Comparison of ENCODE assay signal across 8 cellular contexts in the genomic region with DNA sequence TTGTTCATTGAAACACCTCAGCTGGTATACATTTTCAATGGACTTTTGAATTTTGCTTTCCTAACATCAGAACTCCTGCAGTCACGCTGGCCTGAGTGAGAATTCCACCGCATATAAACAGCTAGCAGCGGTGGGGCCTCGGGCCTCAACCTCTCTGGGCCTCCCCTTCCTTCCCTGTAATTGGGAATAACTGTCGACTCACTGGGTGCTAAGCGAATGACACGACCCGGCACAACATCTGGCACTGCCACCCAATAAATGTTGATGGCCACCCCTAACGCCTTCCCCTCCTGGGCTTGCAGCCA. TPM values are rescaled to one million over a fixed set of nuclear protein-coding genes. Genes with fewer than 3 reads are reported as not detected.
DNase-seq lines count a peak whose midpoint lies in the region; FAIRE-seq and TF ChIP-seq lines count a peak whose summit lies in the region.

No MANE protein-coding gene starts in this region.

- no peaks in the 10 kb centered on the region for H4K20me1 ChIP-seq in astrocyte (ENCODE audit: insufficient read depth, low read length)

- peaks cover 28% of the 10 kb centered on the region for H3K79me2 ChIP-seq in astrocyte (ENCODE audit: insufficient read depth, low read length)

- no peaks in the 10 kb centered on the region for H3K9me3 Mint-ChIP-seq in activated CD4-positive, alpha-beta T cell treated with anti-CD3 and anti-CD28 coated beads, Interleukin-2, amount 10 ng/mL, durations not matched to agents 24 days and 14 days
- H3K9me3 Mint-ChIP-seq in astrocyte (ENCODE audit: unreplicated experiment) = no peaks in the 10 kb centered on the region

- no peaks in the 10 kb centered on the region for H3K27me3 Mint-ChIP-seq in activated CD4-positive, alpha-beta T cell treated with anti-CD3 and anti-CD28 coated beads, Interleukin-2, amount 10 ng/mL, durations not matched to agents 24 days and 14 days
- no peaks in the 10 kb centered on the region for H3K27me3 Mint-ChIP-seq in astrocyte (ENCODE audit: low read depth, unreplicated experiment)

- H3K36me3 ChIP-seq in astrocyte (ENCODE audit: insufficient read depth, low read length) = peaks cover 7% of the 10 kb centered on the region
- peaks cover 15 to 28% of the 10 kb centered on the region in 2 donors for H3K36me3 ChIP-seq in thyroid gland

- intact Hi-C loops in activated CD4-positive, alpha-beta T cell treated with anti-CD3 and anti-CD28 coated beads, Interleukin-2, amount 10 ng/mL, durations not matched to agents 24 days and 14 days (cut with micrococcal nuclease) = no loop called here
- intact Hi-C loops in thyroid gland (cut with DNase I) = no loop called here

- peaks cover 30% of the 10 kb centered on the region for H3K36me3 Mint-ChIP-seq in activated CD4-positive, alpha-beta T cell treated with anti-CD3 and anti-CD28 coated beads, Interleukin-2, amount 10 ng/mL, durations not matched to agents 24 days and 14 days (ENCODE audit: low read depth)
- H3K36me3 Mint-ChIP-seq in astrocyte (ENCODE audit: low read depth, unreplicated experiment) = peaks cover 5% of the 10 kb centered on the region

- no peak for DNase-seq in activated CD4-positive, alpha-beta T cell treated with anti-CD3 and anti-CD28 coated beads, Interleukin-2, amount 10 ng/mL, durations not matched to agents 24 days and 14 days
- no peak for DNase-seq in activated CD4-positive, alpha-beta T cell treated with anti-CD3 and anti-CD28 coated beads, Interleukin-2, amount 50 U/mL, for 1 hour
- DNase-seq in astrocyte (ENCODE audit: low read depth) (peak; percentile 20), thyroid gland (no peak), COR-L47 (lab: John Stamatoyannopoulos, UW) (no peak), dermis blood vessel endothelial cell (no peak), D341Med (ENCODE audit: low spot score) (no peak)

- 5 to 17% methylated on average over 6 to 9 of the region's 9 CpGs for WGBS in thyroid gland, 2 donors

- peak overlapping the region; percentile 96 for H3K4me3 Mint-ChIP-seq in activated CD4-positive, alpha-beta T cell treated with anti-CD3 and anti-CD28 coated beads, Interleukin-2, amount 10 ng/mL, durations not matched to agents 24 days and 14 days
- H3K4me3 Mint-ChIP-seq in astrocyte (ENCODE audit: unreplicated experiment) = peak overlapping the region; percentile 99

- H2AFZ ChIP-seq in astrocyte (ENCODE audit: low read depth, low read length) = peak overlapping the region; percentile 91

- H3K27ac ChIP-seq in astrocyte (ENCODE audit: low read depth, low read length) (peak overlapping the region; percentile 80), layer of hippocampus (ENCODE audit: low read depth, low read length) (peak overlapping the region; percentile 82), thyroid gland (peak overlapping the region; percentile 66 to 92 (median 92))

- H3K4me3 ChIP-seq in astrocyte (ENCODE audit: insufficient read depth, low read depth, low read length) (peak overlapping the region; percentile 74), thyroid gland (replicated peaks in 1 of 3) (peak overlapping the region; percentile 87 to 98 (median 97))

- no peak for TF ChIP-seq POLR2A in thyroid gland (IDR thresholded peaks at IDR 0.05)

- peak overlapping the region; percentile 86 for H3K9ac ChIP-seq in astrocyte (ENCODE audit: low read length)

- no peak for FAIRE-seq in astrocyte (lab: Jason Lieb, UNC)

- peaks cover 11% of the 10 kb centered on the region for H3K4me1 Mint-ChIP-seq in activated CD4-positive, alpha-beta T cell treated with anti-CD3 and anti-CD28 coated beads, Interleukin-2, amount 10 ng/mL, durations not matched to agents 24 days and 14 days
- no peaks in the 10 kb centered on the region for H3K4me1 Mint-ChIP-seq in astrocyte (ENCODE audit: low read depth, unreplicated experiment)

- H3K27ac Mint-ChIP-seq in activated CD4-positive, alpha-beta T cell treated with anti-CD3 and anti-CD28 coated beads, Interleukin-2, amount 10 ng/mL, durations not matched to agents 24 days and 14 days = peak overlapping the region; percentile 97
- peak overlapping the region; percentile 100 for H3K27ac Mint-ChIP-seq in astrocyte (ENCODE audit: unreplicated experiment)

- H3K27me3 ChIP-seq in astrocyte (ENCODE audit: insufficient read depth, low read length) (no peaks in the 10 kb centered on the region), layer of hippocampus (ENCODE audit: control insufficient read depth, insufficient read depth, low read length) (no peaks in the 10 kb centered on the region), thyroid gland (no peaks in the 10 kb centered on the region)

- no peaks in the 10 kb centered on the region for H3K9me3 ChIP-seq in astrocyte (ENCODE audit: insufficient read depth, low read depth, low read length)
- H3K9me3 ChIP-seq in thyroid gland = no peaks in the 10 kb centered on the region

- H3K4me2 ChIP-seq in astrocyte (ENCODE audit: low read length) = peak overlapping the region; percentile 96

- TF ChIP-seq CTCF in astrocyte (IDR thresholded peaks at IDR 0.05; ENCODE audit: insufficient read depth, low read depth, low read length) (no peak), thyroid gland (IDR thresholded peaks at IDR 0.05) (no peak)

- no peaks in the 10 kb centered on the region for H3K4me1 ChIP-seq in astrocyte (ENCODE audit: insufficient read depth, low read length)
- peaks cover 0 to 7% of the 10 kb centered on the region in 2 donors for H3K4me1 ChIP-seq in thyroid gland

RNA-seq across cellular contexts. Expression of gene RCC1L, which starts 0.7 kb away (rescaled TPM):
- 68.0 and 69.9 TPM in 2 replicates for total RNA-seq in activated CD4-positive, alpha-beta T cell treated with anti-CD3 and anti-CD28 coated beads, Interleukin-2, amount 10 ng/mL, durations not matched to agents 24 days and 14 days
- 31.8 and 33.0 TPM in 2 replicates for total RNA-seq in astrocyte
- 10 to 100 TPM; 34.8 to 49.7 (median 42.7) TPM for total RNA-seq in thyroid gland
- 72.0 and 86.2 TPM in 2 replicates for total RNA-seq in dermis blood vessel endothelial cell

RNA-seq across cellular contexts. Expression of gene GTF2IRD2B, which starts 19.5 kb away (rescaled TPM):
- total RNA-seq in activated CD4-positive, alpha-beta T cell treated with anti-CD3 and anti-CD28 coated beads, Interleukin-2, amount 10 ng/mL, durations not matched to agents 24 days and 14 days = 9.1 and 11.0 TPM in 2 replicates
- 11.0 and 13.0 TPM in 2 replicates for total RNA-seq in astrocyte
- total RNA-seq in thyroid gland = 100 to 1,000 TPM in 1 of 4 donors, 10 to 100 TPM in 3; 71.5 to 124 (median 80.2) TPM
- 12.9 and 13.5 TPM in 2 replicates for total RNA-seq in dermis blood vessel endothelial cell
